In the genomic region with DNA sequence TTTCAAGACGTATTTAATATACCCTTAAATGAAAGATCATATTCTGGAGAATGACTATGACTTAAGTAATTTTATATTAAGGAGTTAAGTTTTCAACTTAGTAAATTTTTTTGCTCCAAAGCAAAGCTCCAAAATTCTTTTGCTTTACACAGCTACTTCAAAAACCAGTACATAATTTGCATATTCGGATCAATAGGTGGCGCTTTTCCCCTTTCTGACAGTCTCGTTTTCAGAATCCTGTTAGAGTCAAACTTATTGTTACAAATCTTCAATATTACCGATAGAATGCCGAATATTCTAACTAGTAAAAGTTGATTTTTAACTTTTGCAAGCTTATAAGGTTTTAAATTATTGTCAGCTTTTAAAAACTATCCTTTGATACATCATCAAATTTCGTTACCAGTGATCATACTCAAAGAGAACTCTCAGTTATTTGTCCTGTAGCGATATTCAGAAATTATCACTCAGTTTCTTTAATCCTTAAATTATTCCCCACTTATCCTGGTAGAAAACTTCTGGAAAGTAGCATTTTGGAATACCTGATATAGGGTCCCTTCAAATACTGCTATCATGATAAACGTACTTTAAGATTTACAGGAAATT, we compare ENCODE assay signal across 8 cellular contexts.
DNase-seq lines count a peak whose midpoint lies in the region; ATAC-seq, FAIRE-seq and TF ChIP-seq lines count a peak whose summit lies in the region.

No MANE protein-coding gene starts in this region.

- no peaks in the 10 kb centered on the region for H3K4me1 ChIP-seq in DOHH2 (ENCODE audit: control insufficient read depth, low read length)

- H3K4me3 ChIP-seq in DOHH2 (ENCODE audit: low read length) (no peak overlapping the region), fibroblast of mammary gland (ENCODE audit: control insufficient read depth, low read depth, low read length) (no peak overlapping the region)

- H3K27me3 ChIP-seq in DOHH2 (ENCODE audit: control insufficient read depth, low read length) = no peaks in the 10 kb centered on the region

- no peak overlapping the region for H3K27ac ChIP-seq in DOHH2 (ENCODE audit: low read depth, low read length)

- H3K9me3 ChIP-seq in DOHH2 (ENCODE audit: control insufficient read depth, insufficient read depth, low read length) = no peaks in the 10 kb centered on the region

- no peaks in the 10 kb centered on the region for H3F3A ChIP-seq in DOHH2 (ENCODE audit: control insufficient read depth, insufficient read depth)

- peak; percentile 56 for FAIRE-seq in RCC 7860 (lab: Jason Lieb, UNC)

- no peaks in the 10 kb centered on the region for H3K79me2 ChIP-seq in DOHH2 (ENCODE audit: control insufficient read depth, low read length)

- TF ChIP-seq CTCF in DOHH2 (IDR thresholded peaks at IDR 0.05; ENCODE audit: low read depth, low read length, poor library complexity, severe bottlenecking) = peak; percentile 49
- TF ChIP-seq CTCF in fibroblast of mammary gland (conservative IDR thresholded peaks at IDR 0.05; ENCODE audit: control insufficient read depth, insufficient read depth, low read depth, low read length) = peak; percentile 59

- H3K36me3 ChIP-seq in DOHH2 (ENCODE audit: control insufficient read depth, low read length) = no peaks in the 10 kb centered on the region

- DNase-seq in RCC 7860 (ENCODE audit: low spot score) (peak; percentile 11), fibroblast of mammary gland (ENCODE audit: low read depth) (peak; percentile 28), superior temporal gyrus (ENCODE audit: extremely low spot score) (peak; percentile 79), sciatic nerve (ENCODE audit: low spot score) (no peak)
- no peak for DNase-seq in stimulated activated CD4-positive, alpha-beta T cell treated with anti-CD3 and anti-CD28 coated beads, Interleukin-12 subunit alpha, Interleukin-12 subunit beta, amount 100 ng/mL, for 4 hours

- intact Hi-C loops in sciatic nerve (cut with DNase I) = no loop called here

- H4K20me1 ChIP-seq in DOHH2 (ENCODE audit: control insufficient read depth, insufficient read depth, low read depth, low read length) = no peaks in the 10 kb centered on the region

- ATAC-seq in HG02852 (IDR thresholded peaks at IDR 0.05; ENCODE audit: unreplicated experiment) = peak; percentile 62
- ATAC-seq in GM18873 (IDR thresholded peaks at IDR 0.05; ENCODE audit: low FRiP score, unreplicated experiment) = no peak
- ATAC-seq in sciatic nerve = no peak

- no peaks in the 10 kb centered on the region; the same call in 1 of the 2 replicates for H3K9me2 ChIP-seq in DOHH2 (replicated peaks; ENCODE audit: control insufficient read depth, low read length)

- H3K4me2 ChIP-seq in DOHH2 (ENCODE audit: low read length) = no peak overlapping the region

Comparison
In these comparisons a context has a peak if more than half of its experiments do, and no peak if none do; other contexts are left out.
1. DNase-seq: peak in RCC 7860 (single experiment), fibroblast of mammary gland (single experiment) and superior temporal gyrus (single experiment); none in sciatic nerve (single experiment) and stimulated activated CD4-positive, alpha-beta T cell treated with anti-CD3 and anti-CD28 coated beads, Interleukin-12 subunit alpha, Interleukin-12 subunit beta, amount 100 ng/mL, for 4 hours (single experiment).